In the genomic region with DNA sequence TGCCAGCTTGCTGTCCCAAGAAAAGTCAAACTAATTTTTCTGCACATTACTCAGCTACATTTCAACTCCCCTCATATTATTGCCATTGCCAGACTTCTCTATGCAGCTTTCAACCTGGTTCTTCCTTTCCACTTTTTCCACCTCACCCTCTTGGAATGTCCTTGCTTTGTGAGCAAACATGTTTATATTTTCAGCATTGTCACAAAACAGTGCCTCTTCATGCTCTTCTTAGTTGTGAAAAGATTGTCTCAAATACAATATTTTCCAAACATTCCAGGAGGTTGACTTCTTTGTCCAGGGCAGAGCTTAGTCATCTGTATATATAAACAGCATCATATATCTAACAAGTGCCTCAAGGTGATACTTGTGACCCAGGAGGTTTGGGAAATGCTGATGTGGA, we compare ENCODE assay signal across 25 cellular contexts.
"Had no signal": no experiment of that assay in that cellular context is flagged by ENCODE, and none has a peak within 500 bp of the region (broad histone marks: within the 10 kb centered on the region; RNA-seq: fewer than 3 reads in every experiment).

No MANE protein-coding gene starts in this region.

- DNase-seq: activated CD4-positive, alpha-beta T cell treated with anti-CD3 and anti-CD28 coated beads for 48 hours; activated CD4-positive, alpha-beta T cell treated with anti-CD3 and anti-CD28 coated beads, Interleukin-2, amount 50 U/mL, for 48 hours; activated CD8-positive, alpha-beta memory T cell treated with anti-CD3 and anti-CD28 coated beads for 24 hours; activated effector memory CD4-positive, alpha-beta T cell treated with anti-CD3 and anti-CD28 coated beads, Interleukin-2, amount 50 U/mL, for 16 hours; activated naive CD4-positive, alpha-beta T cell treated with anti-CD3 and anti-CD28 coated beads for 36 hours; activated naive CD8-positive, alpha-beta T cell treated with anti-CD3 and anti-CD28 coated beads for 36 hours; activated T-cell treated with anti-CD3 and anti-CD28 coated beads, Interleukin-2, amount 50 U/mL, for 1 hour; adrenal gland; aorta; central memory CD4-positive, alpha-beta T cell; endodermal cell; kidney; mucosa of descending colon; right lobe of liver; stimulated activated CD4-positive, alpha-beta T cell treated with anti-CD3 and anti-CD28 coated beads, Interleukin-2, amount 100 ng/mL, for 48 hours; stimulated activated naive CD8-positive, alpha-beta T cell treated with anti-CD3 and anti-CD28 coated beads, Interleukin-15, Interleukin-2, amounts not matched to agents 100 U/mL and 50 U/mL, for 24 hours; T-helper 17 cell; T1000; trophoblast cell; uterus; WERI-Rb-1 had no signal

- H3K36me3 ChIP-seq: adrenal gland, gastroesophageal sphincter, right lobe of liver, thoracic aorta, uterus, WERI-Rb-1 had no signal

- H3K27ac ChIP-seq: adrenal gland, gastroesophageal sphincter, hepatocyte, right lobe of liver, thoracic aorta, uterus, WERI-Rb-1 had no signal

- H3K4me3 ChIP-seq: adrenal gland, gastroesophageal sphincter, hepatocyte, lung, mucosa of descending colon, right lobe of liver, thoracic aorta, uterus had no signal

- H3K4me1 ChIP-seq: adrenal gland, gastroesophageal sphincter, right lobe of liver, uterus had no signal

- H3K27me3 ChIP-seq: adrenal gland, gastroesophageal sphincter, hepatocyte, right lobe of liver, uterus had no signal

- H3K9me3 ChIP-seq: adrenal gland, gastroesophageal sphincter, right lobe of liver, thoracic aorta, uterus had no signal
